6 cellular contexts compared by ENCODE assay signal in the genomic region with DNA sequence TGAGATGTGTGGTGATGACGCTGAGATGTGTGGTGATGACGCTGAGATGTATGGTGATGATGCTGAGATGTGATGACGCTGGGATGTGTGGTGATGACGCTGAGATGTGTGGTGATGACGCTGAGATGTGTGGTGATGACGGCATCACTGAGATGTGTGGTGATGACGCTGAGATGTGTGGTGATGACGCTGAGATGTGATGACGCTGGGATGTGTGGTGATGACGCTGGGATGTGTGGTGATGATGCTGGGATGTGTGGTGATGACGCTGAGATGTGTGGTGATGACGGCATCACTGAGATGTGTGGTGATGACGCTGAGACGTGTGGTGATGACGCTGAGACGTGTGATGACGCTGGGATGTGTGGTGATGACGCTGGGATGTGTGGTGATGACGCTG.
A peak's percentile ranks its signal among the peaks of the same experiment; 100 is the strongest.
DNase-seq lines count a peak whose midpoint lies in the region; ATAC-seq, FAIRE-seq and TF ChIP-seq lines count a peak whose summit lies in the region.
"Not testable (repeated sequence)": the region's sequence is repeated elsewhere in the genome, so short reads cannot be mapped to it uniquely, and the experiment has no call there.

No MANE protein-coding gene starts in this region.

- peaks cover 32% of the 10 kb centered on the region for H3K36me3 Mint-ChIP-seq in chondrocyte (ENCODE audit: low read depth)

- over 99% methylated on average over 12 of the region's 19 CpGs for WGBS in GM12878 (ENCODE audit: insufficient coverage, insufficient replicate concordance, low lambda C conversion rate, missing lambda C conversion rate)
- 97% methylated on average over 19 of the region's 19 CpGs for WGBS in HepG2 (ENCODE audit: low lambda C conversion rate)

- H4K20me1 ChIP-seq in GM12878 (ENCODE audit: control insufficient read depth, insufficient read depth); HepG2 (ENCODE audit: insufficient read depth, low read length): not testable (repeated sequence)

- not testable (repeated sequence) for H3K79me2 ChIP-seq in GM12878 (ENCODE audit: control insufficient read depth, insufficient read depth, low read length); HepG2 (ENCODE audit: insufficient read depth, low read length)

- not testable (repeated sequence) for H2AFZ ChIP-seq in GM12878 (ENCODE audit: control insufficient read depth, low read depth, low read length); HepG2 (ENCODE audit: low read length)

- H3K4me1 ChIP-seq in RWPE2 (ENCODE audit: insufficient read depth, poor library complexity, severe bottlenecking); GM12878 (ENCODE audit: control insufficient read depth, insufficient read depth, low read length); HepG2 (ENCODE audit: insufficient read depth, low read length): not testable (repeated sequence)

- H3K4me3 Mint-ChIP-seq in chondrocyte (ENCODE audit: unreplicated experiment): not testable (repeated sequence)

- not testable (repeated sequence) for FAIRE-seq in GM12878 (lab: Jason Lieb, UNC); HepG2 (lab: Jason Lieb, UNC)
- FAIRE-seq in bronchial epithelial cell (lab: Jason Lieb, UNC): peak; percentile 66
- FAIRE-seq in urothelium cell line (lab: Jason Lieb, UNC): peak; percentile 90

- TF ChIP-seq EP300 in GM12878 (IDR thresholded peaks at IDR 0.05; ENCODE audit: borderline replicate concordance in 1 of 2, control insufficient read depth in 1 of 2, low read depth in 2 of 2, low read length in 2 of 2); HepG2 (IDR thresholded peaks at IDR 0.05; ENCODE audit: low read depth in 2 of 2, low read length in 2 of 2); HepG2 (CRISPR knock-in tag; IDR thresholded peaks at IDR 0.05; ENCODE audit: borderline replicate concordance): not testable (repeated sequence)

- H3K27ac ChIP-seq in RWPE2 (ENCODE audit: poor library complexity, severe bottlenecking); GM12878 (ENCODE audit: control insufficient read depth, insufficient read depth); HepG2 (ENCODE audit: extremely low read length, insufficient read depth, low read length): not testable (repeated sequence)

- H3K9ac ChIP-seq in GM12878 (ENCODE audit: control insufficient read depth, insufficient read depth, low read length); HepG2 (ENCODE audit: insufficient read depth, low read depth, low read length): not testable (repeated sequence)

- not testable (repeated sequence) for ATAC-seq in RWPE2 (ENCODE audit: low read depth); GM12878; HepG2

- not testable (repeated sequence) for H3K9me3 Mint-ChIP-seq in chondrocyte (ENCODE audit: low read depth)

- RAD21 ChIA-PET in GM12878 (lab: Charles Lee; ENCODE audit: unreplicated experiment): not testable (repeated sequence)

- not testable (repeated sequence) for H3K4me3 ChIP-seq in RWPE2 (ENCODE audit: severe bottlenecking); GM12878; bronchial epithelial cell (ENCODE audit: low read depth, low read length); HepG2 (replicated peaks in 1 of 3; ENCODE audit: insufficient read depth in 1 of 3, low read depth in 2 of 3, low read length in 3 of 3)

- not testable (repeated sequence) for TF ChIP-seq RAD21 in GM12878 (IDR thresholded peaks at IDR 0.05; ENCODE audit: insufficient read depth, low read depth, low read length); HepG2 (CRISPR knock-in tag; IDR thresholded peaks at IDR 0.05)

- H3K36me3 ChIP-seq in RWPE2 (ENCODE audit: low read depth) (peaks cover 68% of the 10 kb centered on the region), GM12878 (ENCODE audit: control insufficient read depth in 2 of 2, insufficient read depth in 2 of 2, low read length in 1 of 2) (peaks cover 38 to 61% of the 10 kb centered on the region in 2 experiments), bronchial epithelial cell (ENCODE audit: control insufficient read depth, insufficient read depth, low read length) (peaks cover 32% of the 10 kb centered on the region), HepG2 (replicated peaks in 1 of 2; ENCODE audit: control insufficient read depth in 1 of 2, insufficient read depth in 2 of 2, low read length in 2 of 2) (peaks cover 38 to 59% of the 10 kb centered on the region in 2 experiments; a peak in 4 of 5 replicates)

- not testable (repeated sequence) for H3K27me3 ChIP-seq in RWPE2 (ENCODE audit: insufficient read depth, poor library complexity, severe bottlenecking); GM12878 (replicated peaks in 1 of 2; ENCODE audit: control insufficient read depth in 2 of 2, insufficient read depth in 2 of 2, low read length in 1 of 2); bronchial epithelial cell (ENCODE audit: control insufficient read depth, insufficient read depth, low read length); HepG2 (ENCODE audit: control insufficient read depth in 1 of 2, insufficient read depth in 2 of 2, low read length in 2 of 2)

- SMC1A ChIA-PET in GM12878 (lab: Charles Lee; ENCODE audit: uncharacterized antibody, unreplicated experiment): not testable (repeated sequence)

- not testable (repeated sequence) for H3K4me2 ChIP-seq in GM12878 (ENCODE audit: control insufficient read depth, insufficient read depth); HepG2 (ENCODE audit: low read depth, low read length)

- H3K4me1 Mint-ChIP-seq in chondrocyte (ENCODE audit: low read depth): not testable (repeated sequence)

- DNase-seq in RWPE2 (ENCODE audit: low spot score) (peak; percentile 1), chondrocyte (ENCODE audit: low spot score) (peak; percentile 8)
- DNase-seq in GM12878 (ENCODE audit: low read depth, low spot score); bronchial epithelial cell (ENCODE audit: low read depth); HepG2 (ENCODE audit: low spot score); urothelium cell line (ENCODE audit: low spot score): not testable (repeated sequence)

- CTCF ChIA-PET in GM12878 (lab: Yijun Ruan, JAX); HepG2 (lab: Yijun Ruan, JAX; ENCODE audit: low intra/inter-chr PET ratio, low total read pairs): not testable (repeated sequence)

- TF ChIP-seq POLR2A in GM12878 (IDR thresholded peaks at IDR 0.05; ENCODE audit: low read depth, low read length); HepG2 (IDR thresholded peaks at IDR 0.05; ENCODE audit: insufficient read depth in 1 of 2, low read depth in 2 of 2, low read length in 2 of 2): not testable (repeated sequence)

- TF ChIP-seq CTCF in RWPE2 (IDR thresholded peaks at IDR 0.05; ENCODE audit: poor library complexity, severe bottlenecking); GM12878 (IDR thresholded peaks at IDR 0.05 in 2 of 3, conservative IDR thresholded peaks at IDR 0.05 in 1 of 3; ENCODE audit: control insufficient read depth in 2 of 3, extremely low read depth in 1 of 3, insufficient read depth in 1 of 3, low read depth in 3 of 3, low read length in 3 of 3); bronchial epithelial cell (IDR thresholded peaks at IDR 0.05; ENCODE audit: insufficient read depth, low read length, severe bottlenecking); chondrocyte (IDR thresholded peaks at IDR 0.05); HepG2 (CRISPR knock-in tag; IDR thresholded peaks at IDR 0.05): not testable (repeated sequence)

- intact Hi-C loops in GM12878 (cut with micrococcal nuclease; ENCODE audit: unreplicated experiment); HepG2 (cut with micrococcal nuclease; ENCODE audit: unreplicated experiment): not testable (repeated sequence)

- in situ Hi-C loops in GM12878 (cut with MboI); HepG2 (cut with HindIII; ENCODE audit: extremely low pct_ligation_motif_present, low pct_unique_long_range_greater_than_20kb): not testable (repeated sequence)

- H3K27me3 Mint-ChIP-seq in chondrocyte (ENCODE audit: low read depth): not testable (repeated sequence)

- POLR2A ChIA-PET in GM12878 (lab: Charles Lee); HepG2 (lab: Yijun Ruan, JAX): not testable (repeated sequence)

- H3K9me3 ChIP-seq in RWPE2 (ENCODE audit: severe bottlenecking); GM12878 (replicated peaks; ENCODE audit: control insufficient read depth, insufficient read depth, low read length); HepG2 (ENCODE audit: low read length): not testable (repeated sequence)

- not testable (repeated sequence) for BruUV-seq in GM12878 (replicated peaks; lab: Mats Ljungman, UMichigan); HepG2 (replicated peaks; lab: Mats Ljungman, UMichigan)

- H3K27ac Mint-ChIP-seq in chondrocyte (ENCODE audit: unreplicated experiment): not testable (repeated sequence)

TF ChIP-seq in HepG2, 621 proteins besides CTCF, POLR2A, EP300 and RAD21:
- TF ChIP-seq CREB1 (IDR thresholded peaks at IDR 0.05): peak; percentile 79
- not testable (repeated sequence) for TF ChIP-seq CREB1 (CRISPR knock-in tag; IDR thresholded peaks at IDR 0.05)
